11 cellular contexts compared by ENCODE assay signal in the genomic region with DNA sequence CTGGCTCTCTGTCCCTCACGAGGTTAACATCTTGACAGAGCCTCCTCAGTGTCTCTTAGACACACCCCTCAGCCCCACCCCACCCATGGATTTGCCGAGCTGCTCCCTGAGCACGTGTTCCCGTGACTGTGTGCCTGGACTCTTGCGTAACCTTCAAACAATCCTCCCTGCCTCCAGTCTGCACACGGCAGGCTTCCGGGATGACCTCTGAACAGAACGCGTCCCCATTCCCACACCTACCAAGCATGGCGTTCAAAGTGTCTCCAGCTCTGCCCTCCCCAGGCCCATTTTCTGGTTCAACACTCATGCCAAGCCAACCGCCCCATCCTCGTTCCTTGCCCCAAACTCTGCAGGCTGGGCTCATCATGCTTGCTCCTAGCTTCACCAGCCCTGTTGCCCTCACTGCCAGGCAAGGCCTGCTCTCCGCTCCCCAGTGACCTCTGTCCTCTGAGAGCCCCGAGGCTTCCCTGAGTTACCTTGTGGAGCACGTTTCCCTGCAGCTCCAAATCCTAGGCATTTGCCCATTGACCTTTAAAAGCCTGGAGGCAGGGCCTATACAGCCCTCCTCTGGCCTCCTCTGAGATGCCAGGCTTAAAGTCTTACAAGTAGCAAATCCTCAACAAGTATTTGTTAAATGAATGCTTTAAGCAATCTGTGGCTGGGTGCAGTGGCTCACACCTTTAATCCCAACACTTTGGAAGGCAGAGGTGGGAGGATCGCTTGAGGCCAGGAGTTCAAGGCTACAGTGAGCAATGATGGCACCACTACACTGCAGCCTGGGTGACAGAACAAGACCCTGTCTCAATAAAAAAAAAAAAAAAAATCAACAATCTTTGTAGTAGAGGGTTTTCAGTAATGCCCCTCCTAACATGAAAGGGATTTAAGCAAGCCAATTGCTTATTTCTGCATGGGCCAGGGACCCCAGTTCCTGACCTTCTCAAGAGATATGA. TPM values are rescaled to one million over a fixed set of nuclear protein-coding genes. Genes with fewer than 3 reads are reported as not detected.
DNase-seq lines count a peak whose midpoint lies in the region; ATAC-seq and TF ChIP-seq lines count a peak whose summit lies in the region.
"Had no signal": no experiment of that assay in that cellular context is flagged by ENCODE, and none has a peak within 500 bp of the region (broad histone marks: within the 10 kb centered on the region; RNA-seq: fewer than 3 reads in every experiment).

No MANE protein-coding gene starts in this region.

- CTCF ChIA-PET in HEK293 (lab: Yijun Ruan, JAX): no interaction called here

- H3K4me1 ChIP-seq in HEK293 (ENCODE audit: control insufficient read depth, insufficient read depth, low read length) (no peaks in the 10 kb centered on the region), heart left ventricle (peaks cover 0 to 44% (median 10%) of the 10 kb centered on the region in 12 donors), vagina (peaks cover 6% of the 10 kb centered on the region)
- H3K4me1 ChIP-seq: prostate gland had no signal

- H3K36me3 ChIP-seq in HEK293 (ENCODE audit: control insufficient read depth in 2 of 2, insufficient read depth in 1 of 2, low read length in 2 of 2) (no peaks in the 10 kb centered on the region), heart left ventricle (peaks cover 0 to 47% (median 13%) of the 10 kb centered on the region in 9 donors), vagina (no peaks in the 10 kb centered on the region)
- H3K36me3 ChIP-seq: adrenal gland, prostate gland had no signal

- no peak for TF ChIP-seq POLR2A in heart left ventricle (IDR thresholded peaks at IDR 0.05)
- TF ChIP-seq POLR2A in vagina (IDR thresholded peaks at IDR 0.05): no peak

- no peak for TF ChIP-seq CTCF in HEK293 (tag by site-specific recombination; IDR thresholded peaks at IDR 0.05)
- no peak for TF ChIP-seq CTCF in heart left ventricle (IDR thresholded peaks at IDR 0.05)
- TF ChIP-seq CTCF in vagina (IDR thresholded peaks at IDR 0.05): no peak

- no peak overlapping the region for H3K4me3 ChIP-seq in HEK293 (ENCODE audit: low read depth, low read length)
- H3K4me3 ChIP-seq in heart left ventricle: peak overlapping the region in 9 of 12 donors; percentile 3 to 67 (median 31)
- no peak overlapping the region for H3K4me3 ChIP-seq in vagina
- H3K4me3 ChIP-seq: adrenal gland, GM23338, prostate gland had no signal

- intact Hi-C loops in heart left ventricle (cut with DNase I): no loop called here
- intact Hi-C loops in sciatic nerve (cut with DNase I): no loop called here
- intact Hi-C loops in vagina (cut with DNase I): no loop called here

- DNase-seq in RPMI7951 (ENCODE audit: low read depth): peak; percentile 15
- DNase-seq in heart left ventricle: peak in 2 of 5 donors; percentile 51 to 63
- no peak for DNase-seq in sciatic nerve (ENCODE audit: low spot score)
- DNase-seq in activated CD4-positive, CD25-positive, alpha-beta regulatory T cell treated with anti-CD3 and anti-CD28 coated beads, Interleukin-2, amount 50 U/mL, for 72 hours: no peak
- no peak for DNase-seq in vagina (ENCODE audit: extremely low spot score in 2 of 2)
- DNase-seq: COR-L47 had no signal

- WGBS in heart left ventricle, 4 donors: 63 to 74% (median 74%) methylated on average over 16 of the region's 16 CpGs

- H3K27me3 ChIP-seq in heart left ventricle (no peaks in the 10 kb centered on the region), vagina (no peaks in the 10 kb centered on the region)
- H3K27me3 ChIP-seq: adrenal gland had no signal

- H3K9me3 ChIP-seq in HEK293 (ENCODE audit: control insufficient read depth, insufficient read depth, low read depth, low read length) (no peaks in the 10 kb centered on the region), heart left ventricle (no peaks in the 10 kb centered on the region), vagina (no peaks in the 10 kb centered on the region)
- H3K9me3 ChIP-seq: adrenal gland, prostate gland had no signal

- H3K27ac ChIP-seq in HEK293 (ENCODE audit: extremely low read depth, low read depth, low read length) (no peak overlapping the region), heart left ventricle (peak overlapping the region in 2 of 12 donors; percentile 10 to 59), vagina (no peak overlapping the region)
- H3K27ac ChIP-seq: adrenal gland, prostate gland had no signal

- POLR2A ChIA-PET in HEK293 (lab: Yijun Ruan, JAX): no interaction called here

- ATAC-seq in heart left ventricle (peak in 3 of 4 donors; percentile 21 to 49 (median 36)), sciatic nerve (peak; percentile 52), GM21367 (IDR thresholded peaks at IDR 0.05; ENCODE audit: unreplicated experiment) (no peak)
- ATAC-seq: GM23338 had no signal

TF ChIP-seq in HEK293, 187 proteins besides CTCF, POLR2A, EP300 and RAD21:
- TF ChIP-seq KLF1 (tag by site-specific recombination; IDR thresholded peaks at IDR 0.05): peak; percentile 41; the same call in 1 of the 2 replicates
- no peak for TF ChIP-seq ZNF521 (tag by site-specific recombination; IDR thresholded peaks at IDR 0.05)

RNA-seq across cellular contexts. Expression of a gene that starts 5.0 kb away (rescaled TPM):
- not detected in 2 replicates for total RNA-seq in RPMI7951 (2014; rRNA removed; shearing (Covaris generic))
- total RNA-seq in heart left ventricle (100 to 1,000 TPM in 1 of 9 donors, 10 to 100 TPM in 8; 37.1 to 182 (median 69.8) TPM), sciatic nerve (13.0 TPM), vagina (9.6 TPM)
- polyA plus RNA-seq in heart left ventricle: 10 to 100 TPM; 44.2 to 72.5 TPM
- total RNA-seq: GM23338 had no signal

RNA-seq across cellular contexts. Expression of a gene that starts 38.3 kb away (rescaled TPM):
- 0.12 TPM in 1 of 2 replicates, not detected in the other for total RNA-seq in RPMI7951 (2014; rRNA removed; shearing (Covaris generic))
- total RNA-seq in heart left ventricle: under 1 TPM in 3 of 9 donors, not detected in 6; 0.12 to 0.31 (median 0.22) TPM
- polyA plus RNA-seq in heart left ventricle: under 1 TPM in 1 of 2 donors, not detected in 1; 0.04 TPM
- 0.13 TPM for total RNA-seq in sciatic nerve
- total RNA-seq in vagina: not detected
- polyA plus RNA-seq: GM23338 had no signal

Comparison
In these comparisons a context has a peak if more than half of its experiments do, and no peak if none do; other contexts are left out.
1. H3K4me3 ChIP-seq: peak in heart left ventricle (9 of 12); none in HEK293 (single experiment) and vagina (0 of 2).
2. RNA of a gene that starts 5.0 kb away (total RNA-seq): 37.1 to 182 TPM in heart left ventricle, 13.0 TPM in sciatic nerve (single experiment) and 9.6 TPM in vagina (single experiment); not detected in RPMI7951; every median in the first group is over 10 times any median in the second.